1 cellular context compared by ENCODE assay signal in genomic region chr19:48646192-48646911, GRCh38.
TF ChIP-seq lines count a peak whose summit lies in the region.

No MANE protein-coding gene starts in this region.

TF ChIP-seq in IMR-90, 13 proteins besides CTCF, POLR2A, EP300 and RAD21 (continued from another document):
- TF ChIP-seq CHD1 (IDR thresholded peaks at IDR 0.05; ENCODE audit: low read depth, low read length) (no peak), FOS (IDR thresholded peaks at IDR 0.05; ENCODE audit: low read depth, low read length) (no peak), MAZ (IDR thresholded peaks at IDR 0.05; ENCODE audit: borderline replicate concordance, low read depth, low read length) (peak; percentile 99), MXI1 (IDR thresholded peaks at IDR 0.05; ENCODE audit: borderline replicate concordance, low read depth, low read length) (no peak), ELK1 (IDR thresholded peaks at IDR 0.05; ENCODE audit: borderline replicate concordance, low read depth, low read length) (no peak)
- TF ChIP-seq, protein P1, sequence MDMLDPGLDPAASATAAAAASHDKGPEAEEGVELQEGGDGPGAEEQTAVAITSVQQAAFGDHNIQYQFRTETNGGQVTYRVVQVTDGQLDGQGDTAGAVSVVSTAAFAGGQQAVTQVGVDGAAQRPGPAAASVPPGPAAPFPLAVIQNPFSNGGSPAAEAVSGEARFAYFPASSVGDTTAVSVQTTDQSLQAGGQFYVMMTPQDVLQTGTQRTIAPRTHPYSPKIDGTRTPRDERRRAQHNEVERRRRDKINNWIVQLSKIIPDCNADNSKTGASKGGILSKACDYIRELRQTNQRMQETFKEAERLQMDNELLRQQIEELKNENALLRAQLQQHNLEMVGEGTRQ (IDR thresholded peaks at IDR 0.05; ENCODE audit: low read depth, low read length): no peak; the same call in 1 of the 2 replicates
TF ChIP-seq in IMR-90: peak in this region for 2.
